ENCODE assay signal across 1 cellular context in genomic region chr22:17802411-17802810, GRCh38.
TF ChIP-seq lines count a peak whose summit lies in the region.

No MANE protein-coding gene starts in this region.

TF ChIP-seq in K562, 482 proteins besides CTCF, POLR2A, EP300 and RAD21 (continued from another document):
- TF ChIP-seq, protein P1, sequence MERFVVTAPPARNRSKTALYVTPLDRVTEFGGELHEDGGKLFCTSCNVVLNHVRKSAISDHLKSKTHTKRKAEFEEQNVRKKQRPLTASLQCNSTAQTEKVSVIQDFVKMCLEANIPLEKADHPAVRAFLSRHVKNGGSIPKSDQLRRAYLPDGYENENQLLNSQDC (CRISPR knock-in tag; IDR thresholded peaks at IDR 0.05) = no peak
- TF ChIP-seq SRSF7 (optimal IDR thresholded peaks at IDR 0.05; ENCODE audit: low read depth, low read length) (no peak), KAT7 (CRISPR knock-in tag; IDR thresholded peaks at IDR 0.05; ENCODE audit: borderline replicate concordance) (no peak)
